In the genomic region with DNA sequence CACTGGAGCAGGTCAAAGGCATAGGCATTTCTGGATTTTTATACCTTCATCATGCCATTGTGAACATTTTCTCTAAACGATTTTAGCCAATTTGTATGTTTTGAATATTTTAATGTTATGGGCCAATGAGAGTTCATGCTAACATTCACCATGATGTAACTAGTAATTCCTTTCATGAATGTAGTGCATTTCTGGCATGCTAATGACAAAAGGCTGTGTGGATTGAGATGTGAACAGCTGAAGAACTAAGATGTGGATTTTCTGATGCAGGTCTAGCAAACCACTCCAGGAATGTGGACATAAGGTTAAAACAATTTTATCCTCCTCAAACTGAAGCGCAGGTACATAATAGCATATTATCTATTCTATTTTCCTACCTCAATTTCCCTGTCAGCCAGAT, we compare ENCODE assay signal across 26 cellular contexts.
"Had no signal": no experiment of that assay in that cellular context is flagged by ENCODE, and none has a peak within 500 bp of the region (broad histone marks: within the 10 kb centered on the region; RNA-seq: fewer than 3 reads in every experiment).

No MANE protein-coding gene starts in this region.

- ATAC-seq: natural killer cell; psoas muscle; right cardiac atrium; sciatic nerve; stimulated activated effector memory CD8-positive, alpha-beta T cell treated with anti-CD3 and anti-CD28 coated beads, Interleukin-12 subunit alpha, Interleukin-12 subunit beta, amount 100 ng/mL, for 72 hours; stimulated activated naive B cell treated with anti-CD40 and anti-IgM and Interleukin-4, amounts not matched to agents 10 μg/mL and 1 μg/mL and 100 μg/mL, for 72 hours had no signal

- H3K27me3 ChIP-seq: neural progenitor cell, ovary, stomach, thyroid gland, tibial nerve, upper lobe of left lung, vagina had no signal

- H3K4me3 Mint-ChIP-seq: natural killer cell; nephron; neural progenitor cell; stimulated activated effector memory CD8-positive, alpha-beta T cell treated with anti-CD3 and anti-CD28 coated beads, Interleukin-12 subunit alpha, Interleukin-12 subunit beta, amount 100 ng/mL, for 72 hours; stimulated activated naive B cell treated with anti-CD40 and anti-IgM and Interleukin-4, amounts not matched to agents 10 μg/mL and 1 μg/mL and 100 μg/mL, for 72 hours; stimulated activated naive CD8-positive, alpha-beta T cell treated with anti-CD3 and anti-CD28 coated beads, Interleukin-15, Interleukin-2, amounts not matched to agents 100 ng/mL and 50 ng/mL, for 24 hours had no signal

- H3K36me3 ChIP-seq: neural progenitor cell, ovary, stomach, thoracic aorta, thyroid gland, tibial nerve, upper lobe of left lung, vagina had no signal

- H3K4me1 Mint-ChIP-seq: natural killer cell; nephron; neural progenitor cell; stimulated activated effector memory CD8-positive, alpha-beta T cell treated with anti-CD3 and anti-CD28 coated beads, Interleukin-12 subunit alpha, Interleukin-12 subunit beta, amount 100 ng/mL, for 72 hours; stimulated activated naive B cell treated with anti-CD40 and anti-IgM and Interleukin-4, amounts not matched to agents 10 μg/mL and 1 μg/mL and 100 μg/mL, for 72 hours had no signal

- H2AFZ ChIP-seq: neural progenitor cell, parathyroid adenoma had no signal

- H3K36me3 Mint-ChIP-seq: natural killer cell; stimulated activated effector memory CD8-positive, alpha-beta T cell treated with anti-CD3 and anti-CD28 coated beads, Interleukin-12 subunit alpha, Interleukin-12 subunit beta, amount 100 ng/mL, for 72 hours; stimulated activated naive B cell treated with anti-CD40 and anti-IgM and Interleukin-4, amounts not matched to agents 10 μg/mL and 1 μg/mL and 100 μg/mL, for 72 hours had no signal

- H3K27ac Mint-ChIP-seq: natural killer cell; nephron; neural progenitor cell; progenitor cell of endocrine pancreas; stimulated activated effector memory CD8-positive, alpha-beta T cell treated with anti-CD3 and anti-CD28 coated beads, Interleukin-12 subunit alpha, Interleukin-12 subunit beta, amount 100 ng/mL, for 72 hours; stimulated activated naive B cell treated with anti-CD40 and anti-IgM and Interleukin-4, amounts not matched to agents 10 μg/mL and 1 μg/mL and 100 μg/mL, for 72 hours; stimulated activated naive CD8-positive, alpha-beta T cell treated with anti-CD3 and anti-CD28 coated beads, Interleukin-15, Interleukin-2, amounts not matched to agents 100 ng/mL and 50 ng/mL, for 24 hours had no signal

- H3K4me3 ChIP-seq: neural progenitor cell, ovary, psoas muscle, stomach, thoracic aorta, thyroid gland, tibial nerve, upper lobe of left lung, vagina had no signal

- H3K9me3 ChIP-seq: ovary, psoas muscle, stomach, thoracic aorta, thyroid gland, tibial nerve, upper lobe of left lung, vagina had no signal

- H3K9me3 Mint-ChIP-seq: nephron; neural progenitor cell; stimulated activated naive CD8-positive, alpha-beta T cell treated with anti-CD3 and anti-CD28 coated beads, Interleukin-15, Interleukin-2, amounts not matched to agents 100 ng/mL and 50 ng/mL, for 24 hours had no signal

- DNase-seq: natural killer cell; occipital lobe; ovary; posterior cingulate gyrus; psoas muscle; right cardiac atrium; small intestine; stimulated activated CD4-positive, alpha-beta T cell treated with anti-CD3 and anti-CD28 coated beads, Interleukin-15, amount 100 ng/mL, for 24 hours; stimulated activated CD4-positive, alpha-beta T cell treated with anti-CD3 and anti-CD28 coated beads, Interleukin-2, amount 100 ng/mL, for 24 hours; stimulated activated CD4-positive, alpha-beta T cell treated with anti-CD3 and anti-CD28 coated beads, Interleukin-2, amount 100 ng/mL, for 48 hours; stimulated activated CD4-positive, alpha-beta T cell treated with anti-CD3 and anti-CD28 coated beads, Interleukin-4, amount 100 ng/mL, for 24 hours; stimulated activated naive B cell treated with anti-CD40 and anti-IgM and Interleukin-4, amounts not matched to agents 10 μg/mL and 1 μg/mL and 100 μg/mL, for 72 hours; stimulated activated naive CD4-positive, alpha-beta T cell treated with Interleukin-2 at 50 U/mL for 16 hours; stomach; thyroid gland; upper lobe of left lung had no signal

- H3K79me2 ChIP-seq: parathyroid adenoma had no signal

- H3K4me1 ChIP-seq: neural progenitor cell, parathyroid adenoma, psoas muscle, stomach, thyroid gland, tibial nerve, upper lobe of left lung, vagina had no signal

- H3K9ac ChIP-seq: neural progenitor cell, parathyroid adenoma had no signal

- H3K4me2 ChIP-seq: neural progenitor cell had no signal

- H3K27ac ChIP-seq: neural progenitor cell, ovary, parathyroid adenoma, psoas muscle, stomach, thoracic aorta, thyroid gland, tibial nerve, upper lobe of left lung, vagina had no signal

- H3K27me3 Mint-ChIP-seq: progenitor cell of endocrine pancreas; stimulated activated naive B cell treated with anti-CD40 and anti-IgM and Interleukin-4, amounts not matched to agents 10 μg/mL and 1 μg/mL and 100 μg/mL, for 72 hours; stimulated activated naive CD8-positive, alpha-beta T cell treated with anti-CD3 and anti-CD28 coated beads, Interleukin-15, Interleukin-2, amounts not matched to agents 100 ng/mL and 50 ng/mL, for 24 hours had no signal
